In the genomic region with DNA sequence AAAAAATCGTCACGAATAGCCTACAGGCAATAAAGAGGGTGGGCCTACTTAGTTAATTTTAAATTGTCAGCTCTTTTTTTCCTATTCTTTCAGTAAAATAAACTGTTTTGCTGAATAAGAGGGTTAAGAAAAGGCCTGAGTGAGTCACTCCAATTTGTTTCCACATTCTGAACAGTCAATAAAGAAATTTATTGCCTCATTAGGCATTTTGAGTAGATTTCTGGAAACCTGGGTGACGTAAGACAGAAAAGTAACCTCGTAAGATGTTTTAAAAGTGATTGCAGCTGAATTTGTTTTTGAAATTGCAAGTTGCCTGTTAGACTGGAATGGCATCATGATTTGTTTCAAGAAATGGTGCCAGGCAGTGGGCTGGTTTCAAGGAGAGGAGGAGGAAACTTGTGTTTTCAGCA, we compare ENCODE assay signal across 14 cellular contexts.
DNase-seq lines count a peak whose midpoint lies in the region; ATAC-seq, FAIRE-seq and TF ChIP-seq lines count a peak whose summit lies in the region.
"Had no signal": no experiment of that assay in that cellular context is flagged by ENCODE, and none has a peak within 500 bp of the region (broad histone marks: within the 10 kb centered on the region; RNA-seq: fewer than 3 reads in every experiment).

No MANE protein-coding gene starts in this region.

- TF ChIP-seq CTCF in bronchial epithelial cell (IDR thresholded peaks at IDR 0.05; ENCODE audit: insufficient read depth, low read length, severe bottlenecking), result no peak

- H3K9ac ChIP-seq in GM23248, result no peak overlapping the region; the same call in 1 of the 2 replicates

- H3K27ac ChIP-seq in GM23248, result 0 out of 2 replicates have a peak overlapping the region, but pooled peaks have one; percentile 13
- H3K27ac ChIP-seq: SJSA1 had no signal

- H3K4me1 ChIP-seq in GM23248 (ENCODE audit: insufficient read depth), result peaks cover 10% of the 10 kb centered on the region
- H3K4me1 ChIP-seq: esophagus muscularis mucosa, SJSA1 had no signal

- H2AFZ ChIP-seq in GM23248, result peak overlapping the region; percentile 74

- DNase-seq in GM23248 (peak; percentile 55), bronchial epithelial cell (ENCODE audit: low read depth) (peak; percentile 3), medulla oblongata (ENCODE audit: extremely low spot score) (peak; percentile 48), superior temporal gyrus (ENCODE audit: extremely low spot score) (peak; percentile 71), middle frontal gyrus (ENCODE audit: extremely low spot score, low spot score) (no peak), Right ventricle myocardium inferior (ENCODE audit: missing footprints) (no peak), NCI-H2196 (lab: John Stamatoyannopoulos, UW; ENCODE audit: unreplicated experiment) (no peak)
- DNase-seq: activated naive CD4-positive, alpha-beta T cell treated with anti-CD3 and anti-CD28 coated beads, Interleukin-2, amount 50 U/mL, for 16 hours; Calu3; NCI-H2081 treated with DMSO at 0.1 percent for 48 hours; stomach had no signal

- H4K20me1 ChIP-seq in GM23248 (ENCODE audit: insufficient read depth), result no peaks in the 10 kb centered on the region

- no peaks in the 10 kb centered on the region for H3K79me2 ChIP-seq in GM23248 (ENCODE audit: insufficient read depth)

- H3K9me2 ChIP-seq in GM23248 (ENCODE audit: insufficient read depth), result no peaks in the 10 kb centered on the region

- no peaks in the 10 kb centered on the region for H3K9me3 ChIP-seq in GM23248 (ENCODE audit: low read depth)
- H3K9me3 ChIP-seq: esophagus muscularis mucosa, SJSA1, stomach had no signal

- in situ Hi-C loops in GM23248 (cut with MboI), result no loop called here

- WGBS in GM23248 (ENCODE audit: low coverage in 1 of 2, low lambda C conversion rate in 2 of 2, missing lambda C conversion rate in 2 of 2), 2 experiments, result 10 to 20% methylated on average over 4 of the region's 4 CpGs

- no peaks in the 10 kb centered on the region for H3F3A ChIP-seq in GM23248 (ENCODE audit: insufficient read depth)

- no peaks in the 10 kb centered on the region for H3K27me3 ChIP-seq in GM23248 (replicated peaks; ENCODE audit: insufficient read depth)
- no peaks in the 10 kb centered on the region for H3K27me3 ChIP-seq in bronchial epithelial cell (ENCODE audit: control insufficient read depth, insufficient read depth, low read length)
- H3K27me3 ChIP-seq: esophagus muscularis mucosa, SJSA1, stomach had no signal

- FAIRE-seq in bronchial epithelial cell (lab: Jason Lieb, UNC), result no peak

- H3K4me3 ChIP-seq in GM23248 (peak overlapping the region; percentile 20), bronchial epithelial cell (ENCODE audit: low read depth, low read length) (no peak overlapping the region)
- H3K4me3 ChIP-seq: esophagus muscularis mucosa, SJSA1, stomach had no signal

- intact Hi-C loops in Right ventricle myocardium inferior (cut with DNase I), result no loop called here

- peak overlapping the region; percentile 54 for H3K4me2 ChIP-seq in GM23248 (ENCODE audit: unreplicated experiment)

- no peak for ATAC-seq in GM18867 (IDR thresholded peaks at IDR 0.05; ENCODE audit: unreplicated experiment)
- ATAC-seq in Right ventricle myocardium inferior, result no peak

- H3K36me3 ChIP-seq in GM23248 (ENCODE audit: low read depth) (no peaks in the 10 kb centered on the region), bronchial epithelial cell (ENCODE audit: control insufficient read depth, insufficient read depth, low read length) (no peaks in the 10 kb centered on the region)
- H3K36me3 ChIP-seq: esophagus muscularis mucosa, SJSA1, stomach had no signal

Comparison
In these comparisons a context has a peak if more than half of its experiments do, and no peak if none do; other contexts are left out.
1. DNase-seq: peak in GM23248 (single experiment), bronchial epithelial cell (single experiment), medulla oblongata (single experiment) and superior temporal gyrus (single experiment); none in middle frontal gyrus (single experiment), Right ventricle myocardium inferior (single experiment) and NCI-H2196 (single experiment).